In genomic region chr1:67570473-67571143, GRCh38 we compare ENCODE assay signal across 13 cellular contexts.
A peak's percentile ranks its signal among the peaks of the same experiment; 100 is the strongest.
DNase-seq lines count a peak whose midpoint lies in the region; ATAC-seq, FAIRE-seq and TF ChIP-seq lines count a peak whose summit lies in the region.
"Had no signal": no experiment of that assay in that cellular context is flagged by ENCODE, and none has a peak within 500 bp of the region (broad histone marks: within the 10 kb centered on the region; RNA-seq: fewer than 3 reads in every experiment).

No MANE protein-coding gene starts in this region.

- TF ChIP-seq RAD21 in HepG2 (CRISPR knock-in tag; IDR thresholded peaks at IDR 0.05): no peak

- no peak overlapping the region for H3K27ac Mint-ChIP-seq in activated naive CD4-positive, alpha-beta T cell treated with anti-CD3 and anti-CD28 coated beads, Interleukin-2, amount 10 ng/mL, durations not matched to agents 7 days and 5 days
- H3K27ac Mint-ChIP-seq: activated B cell treated with CpG ODN at 0.5 μM for 24 hours; activated naive CD4-positive, alpha-beta T cell treated with anti-CD3 and anti-CD28 coated beads, Interleukin-2, amount 50 U/mL, for 72 hours; B cell had no signal

- H3K27ac ChIP-seq in body of pancreas (peak overlapping the region in 3 of 4 donors; percentile 16 to 91 (median 90)), HepG2 (ENCODE audit: extremely low read length, insufficient read depth, low read length) (no peak overlapping the region)

- no peak overlapping the region for H3K4me3 Mint-ChIP-seq in activated naive CD4-positive, alpha-beta T cell treated with anti-CD3 and anti-CD28 coated beads, Interleukin-2, amount 10 ng/mL, durations not matched to agents 7 days and 5 days
- H3K4me3 Mint-ChIP-seq: activated B cell treated with CpG ODN at 0.5 μM for 24 hours, B cell had no signal

- no peaks in the 10 kb centered on the region for H3K79me2 ChIP-seq in HepG2 (ENCODE audit: insufficient read depth, low read length)

- H3K27me3 ChIP-seq in body of pancreas (no peaks in the 10 kb centered on the region), HepG2 (ENCODE audit: control insufficient read depth in 1 of 2, insufficient read depth in 2 of 2, low read length in 2 of 2) (no peaks in the 10 kb centered on the region; a peak in 2 of 5 replicates)

- TF ChIP-seq CTCF in body of pancreas (IDR thresholded peaks at IDR 0.05) (no peak), HepG2 (CRISPR knock-in tag; IDR thresholded peaks at IDR 0.05) (no peak)

- TF ChIP-seq POLR2A in body of pancreas (IDR thresholded peaks at IDR 0.05) (no peak), HepG2 (IDR thresholded peaks at IDR 0.05; ENCODE audit: insufficient read depth in 1 of 2, low read depth in 2 of 2, low read length in 2 of 2) (no peak)

- no peaks in the 10 kb centered on the region for H3K4me1 Mint-ChIP-seq in activated naive CD4-positive, alpha-beta T cell treated with anti-CD3 and anti-CD28 coated beads, Interleukin-2, amount 10 ng/mL, durations not matched to agents 7 days and 5 days
- H3K4me1 Mint-ChIP-seq: activated B cell treated with CpG ODN at 0.5 μM for 24 hours, B cell had no signal

- no peak for FAIRE-seq in HepG2 (lab: Jason Lieb, UNC)

- CTCF ChIA-PET in HepG2 (lab: Yijun Ruan, JAX; ENCODE audit: low intra/inter-chr PET ratio, low total read pairs): no interaction called here
- CTCF ChIA-PET in activated naive CD4-positive, alpha-beta T cell treated with anti-CD3 and anti-CD28 coated beads, Interleukin-2, amount 10 ng/mL, durations not matched to agents 7 days and 5 days (lab: Charles Lee): interaction anchor here (0.6 to 4.0 kb wide), 3 partner anchors 10 to 195 kb away, joined by 3 to 19 read pairs (median 5); no protein-coding TSS in a partner anchor

- POLR2A ChIA-PET in HepG2 (lab: Yijun Ruan, JAX): interaction anchor here (0.9 to 5.3 kb wide), 3 partner anchors 8 to 118 kb away, joined by 3 to 30 read pairs (median 3); partner anchors contain the start of gene GADD45A

- 39 to 40% methylated on average over 8 of the region's 8 CpGs for WGBS in body of pancreas, 2 donors
- WGBS in HepG2 (ENCODE audit: low lambda C conversion rate): 40% methylated on average over 7 of the region's 8 CpGs

- H3K9me3 ChIP-seq in body of pancreas (no peaks in the 10 kb centered on the region), HepG2 (ENCODE audit: low read length) (no peaks in the 10 kb centered on the region)

- no peak for TF ChIP-seq EP300 in HepG2 (IDR thresholded peaks at IDR 0.05; ENCODE audit: low read depth in 2 of 2, low read length in 2 of 2)
- TF ChIP-seq EP300 in HepG2 (CRISPR knock-in tag; IDR thresholded peaks at IDR 0.05; ENCODE audit: borderline replicate concordance): no peak

- peak; percentile 23 for ATAC-seq in body of pancreas
- peak; percentile 18; the same call in 2 of the 3 replicates for ATAC-seq in HepG2
- no peak for ATAC-seq in HG03442 (IDR thresholded peaks at IDR 0.05; ENCODE audit: unreplicated experiment)
- ATAC-seq: activated naive CD4-positive, alpha-beta T cell treated with anti-CD3 and anti-CD28 coated beads, Interleukin-2, amount 50 U/mL, for 72 hours had no signal

- peak; percentile 14 for DNase-seq in 8988T
- DNase-seq in HS-27A (ENCODE audit: low read depth): peak; percentile 97
- peak in 3 of 4 donors; percentile 26 to 60 (median 40) for DNase-seq in body of pancreas
- DNase-seq in HepG2 (ENCODE audit: low spot score): no peak
- no peak for DNase-seq in NCI-H524 treated with DMSO at 0.1 percent for 48 hours (lab: John Stamatoyannopoulos, UW)
- no peak for DNase-seq in stimulated activated CD4-positive, alpha-beta T cell treated with anti-CD3 and anti-CD28 coated beads, Interleukin-4, amount 100 ng/mL, for 24 hours
- DNase-seq in activated naive CD4-positive, alpha-beta T cell treated with anti-CD3 and anti-CD28 coated beads, Interleukin-2, amount 10 ng/mL, durations not matched to agents 7 days and 5 days: no peak
- DNase-seq: activated B cell treated with CpG ODN at 0.5 μM for 24 hours, Karpas-422, occipital lobe had no signal

- in situ Hi-C loops in HepG2 (cut with HindIII; ENCODE audit: extremely low pct_ligation_motif_present, low pct_unique_long_range_greater_than_20kb): no loop called here

- no peaks in the 10 kb centered on the region for H4K20me1 ChIP-seq in HepG2 (ENCODE audit: insufficient read depth, low read length)

- H3K36me3 Mint-ChIP-seq in activated naive CD4-positive, alpha-beta T cell treated with anti-CD3 and anti-CD28 coated beads, Interleukin-2, amount 10 ng/mL, durations not matched to agents 7 days and 5 days: no peaks in the 10 kb centered on the region
- H3K36me3 Mint-ChIP-seq: activated naive CD4-positive, alpha-beta T cell treated with anti-CD3 and anti-CD28 coated beads, Interleukin-2, amount 50 U/mL, for 72 hours had no signal

- H3K27me3 Mint-ChIP-seq in activated naive CD4-positive, alpha-beta T cell treated with anti-CD3 and anti-CD28 coated beads, Interleukin-2, amount 10 ng/mL, durations not matched to agents 7 days and 5 days: peaks cover 7% of the 10 kb centered on the region
- H3K27me3 Mint-ChIP-seq: activated B cell treated with CpG ODN at 0.5 μM for 24 hours had no signal

- H3K4me3 ChIP-seq in body of pancreas: no peak overlapping the region
- no peak overlapping the region for H3K4me3 ChIP-seq in HepG2 (replicated peaks in 1 of 3; ENCODE audit: insufficient read depth in 1 of 3, low read depth in 2 of 3, low read length in 3 of 3)

- intact Hi-C loops in body of pancreas (cut with DNase I) (no loop called here), HepG2 (cut with micrococcal nuclease; ENCODE audit: unreplicated experiment) (no loop called here)

- H3K9ac ChIP-seq in HepG2 (ENCODE audit: insufficient read depth, low read depth, low read length): no peak overlapping the region

- no peaks in the 10 kb centered on the region for H3K9me3 Mint-ChIP-seq in activated naive CD4-positive, alpha-beta T cell treated with anti-CD3 and anti-CD28 coated beads, Interleukin-2, amount 10 ng/mL, durations not matched to agents 7 days and 5 days
- H3K9me3 Mint-ChIP-seq: activated B cell treated with CpG ODN at 0.5 μM for 24 hours; activated naive CD4-positive, alpha-beta T cell treated with anti-CD3 and anti-CD28 coated beads, Interleukin-2, amount 50 U/mL, for 72 hours had no signal

- H3K36me3 ChIP-seq in body of pancreas (replicated peaks in 1 of 2; ENCODE audit: insufficient read depth in 1 of 2, low read depth in 2 of 2) (no peaks in the 10 kb centered on the region), HepG2 (replicated peaks in 1 of 2; ENCODE audit: control insufficient read depth in 1 of 2, insufficient read depth in 2 of 2, low read length in 2 of 2) (no peaks in the 10 kb centered on the region)

- no peak overlapping the region for H2AFZ ChIP-seq in HepG2 (ENCODE audit: low read length)

- H3K4me1 ChIP-seq in body of pancreas (peaks cover 56% of the 10 kb centered on the region), HepG2 (ENCODE audit: insufficient read depth, low read length) (peaks cover 60% of the 10 kb centered on the region)

- H3K4me2 ChIP-seq in HepG2 (ENCODE audit: low read depth, low read length): no peak overlapping the region

- BruUV-seq in HepG2 (replicated peaks; lab: Mats Ljungman, UMichigan): no TSS peak

TF ChIP-seq in HepG2, 621 proteins besides CTCF, POLR2A, EP300 and RAD21:
- TF ChIP-seq ZNF512 (CRISPR knock-in tag; IDR thresholded peaks at IDR 0.05): no peak
- TF ChIP-seq HIC2 (CRISPR knock-in tag; IDR thresholded peaks at IDR 0.05; ENCODE audit: low read depth): peak; percentile 67; the same call in 1 of the 2 replicates
- no peak for TF ChIP-seq ZNF280B (CRISPR knock-in tag; IDR thresholded peaks at IDR 0.05; ENCODE audit: borderline replicate concordance)
- TF ChIP-seq NFRKB (IDR thresholded peaks at IDR 0.05): no peak
TF ChIP-seq in HepG2: peak in this region for 1.

Comparison
In these comparisons a context has a peak if more than half of its experiments do, and no peak if none do; other contexts are left out.
1. DNase-seq: peak in 8988T (single experiment), HS-27A (single experiment) and body of pancreas (3 of 4); none in HepG2 (single experiment), NCI-H524 treated with DMSO at 0.1 percent for 48 hours (single experiment), stimulated activated CD4-positive, alpha-beta T cell treated with anti-CD3 and anti-CD28 coated beads, Interleukin-4, amount 100 ng/mL, for 24 hours (single experiment) and activated naive CD4-positive, alpha-beta T cell treated with anti-CD3 and anti-CD28 coated beads, Interleukin-2, amount 10 ng/mL, durations not matched to agents 7 days and 5 days (single experiment).